ENCODE assay signal across 17 cellular contexts in the genomic region with DNA sequence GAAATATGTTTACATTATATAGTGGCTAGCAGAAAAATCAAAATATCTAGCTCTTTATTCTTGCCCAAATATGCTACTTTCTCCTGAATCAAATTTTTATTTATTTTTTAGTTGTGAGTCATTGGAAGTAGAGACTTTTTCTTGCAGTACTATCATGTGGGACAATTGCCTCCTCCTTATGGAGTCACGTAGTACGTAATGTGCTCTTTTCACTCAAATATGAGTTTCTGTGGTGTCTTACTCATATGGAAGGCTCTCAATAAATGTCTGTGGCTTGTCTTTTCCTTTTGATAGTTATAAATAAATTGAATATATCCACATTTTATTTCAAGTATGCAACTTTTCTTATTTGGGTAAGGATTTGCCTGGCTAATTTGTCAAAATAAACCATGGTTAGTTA.
DNase-seq lines count a peak whose midpoint lies in the region; TF ChIP-seq lines count a peak whose summit lies in the region.
"Had no signal": no experiment of that assay in that cellular context is flagged by ENCODE, and none has a peak within 500 bp of the region (broad histone marks: within the 10 kb centered on the region; RNA-seq: fewer than 3 reads in every experiment).

No MANE protein-coding gene starts in this region.

- H3K9ac ChIP-seq in skeletal muscle satellite cell (ENCODE audit: low read depth, low read length), result peak overlapping the region; percentile 45

- peak overlapping the region; percentile 56 for H3K27ac ChIP-seq in brain microvascular endothelial cell
- H3K27ac ChIP-seq: SJSA1 had no signal

- in situ Hi-C loops in brain microvascular endothelial cell (cut with HindIII; ENCODE audit: low pct_ligation_motif_present, low sequenced_read_pairs), result no loop called here

- DNase-seq in M059J (ENCODE audit: low read depth) (peak; percentile 78), brain microvascular endothelial cell (peak; percentile 80), foreskin melanocyte (peak; percentile 28), glomerular visceral epithelial cell (ENCODE audit: extremely low spot score) (no peak), hippocampal formation (lab: John Stamatoyannopoulos, UW) (no peak)
- no peak for DNase-seq in activated CD4-positive, alpha-beta T cell treated with anti-CD3 and anti-CD28 coated beads, Interleukin-2, amount 50 U/mL, for 48 hours
- DNase-seq: CD4-positive, alpha-beta T cell; COR-L47; DMS79 treated with DMSO at 0.1 percent for 48 hours; NCI-H1694; NCI-H2081; NCI-H2171; NCI-H446; NCI-H526 treated with DMSO at 0.1 percent for 48 hours; OCI-M1 had no signal

- TF ChIP-seq CTCF in brain microvascular endothelial cell (IDR thresholded peaks at IDR 0.05; ENCODE audit: low read depth, low read length, missing control alignments), result no peak

- peaks cover 12% of the 10 kb centered on the region for H3K4me1 ChIP-seq in skeletal muscle satellite cell (ENCODE audit: control insufficient read depth, insufficient read depth, low read length)
- H3K4me1 ChIP-seq: SJSA1 had no signal

- no peaks in the 10 kb centered on the region for H3K36me3 ChIP-seq in brain microvascular endothelial cell (replicated peaks)
- no peaks in the 10 kb centered on the region for H3K36me3 ChIP-seq in skeletal muscle satellite cell (ENCODE audit: insufficient read depth, low read length)
- H3K36me3 ChIP-seq: SJSA1 had no signal

- peaks cover 3% of the 10 kb centered on the region for H3K9me3 ChIP-seq in skeletal muscle satellite cell (replicated peaks; ENCODE audit: low read length)

- peak overlapping the region; percentile 21 for H3K4me2 ChIP-seq in skeletal muscle satellite cell (ENCODE audit: low read length)

- H3K27me3 ChIP-seq in brain microvascular endothelial cell (replicated peaks) (no peaks in the 10 kb centered on the region), skeletal muscle satellite cell (ENCODE audit: control insufficient read depth, insufficient read depth, low read length) (no peaks in the 10 kb centered on the region)
- H3K27me3 ChIP-seq: SJSA1 had no signal

- H3K4me3 ChIP-seq in brain microvascular endothelial cell (ENCODE audit: low read depth, low read length) (no peak overlapping the region), skeletal muscle satellite cell (ENCODE audit: low read length) (no peak overlapping the region)
- H3K4me3 ChIP-seq: SJSA1 had no signal

Comparison
In these comparisons a context has a peak if more than half of its experiments do, and no peak if none do; other contexts are left out.
1. DNase-seq: peak in M059J (single experiment), brain microvascular endothelial cell (single experiment) and foreskin melanocyte (single experiment); none in glomerular visceral epithelial cell (single experiment), activated CD4-positive, alpha-beta T cell treated with anti-CD3 and anti-CD28 coated beads, Interleukin-2, amount 50 U/mL, for 48 hours (0 of 2) and hippocampal formation (0 of 2).